ENCODE assay signal across 10 cellular contexts in the genomic region with DNA sequence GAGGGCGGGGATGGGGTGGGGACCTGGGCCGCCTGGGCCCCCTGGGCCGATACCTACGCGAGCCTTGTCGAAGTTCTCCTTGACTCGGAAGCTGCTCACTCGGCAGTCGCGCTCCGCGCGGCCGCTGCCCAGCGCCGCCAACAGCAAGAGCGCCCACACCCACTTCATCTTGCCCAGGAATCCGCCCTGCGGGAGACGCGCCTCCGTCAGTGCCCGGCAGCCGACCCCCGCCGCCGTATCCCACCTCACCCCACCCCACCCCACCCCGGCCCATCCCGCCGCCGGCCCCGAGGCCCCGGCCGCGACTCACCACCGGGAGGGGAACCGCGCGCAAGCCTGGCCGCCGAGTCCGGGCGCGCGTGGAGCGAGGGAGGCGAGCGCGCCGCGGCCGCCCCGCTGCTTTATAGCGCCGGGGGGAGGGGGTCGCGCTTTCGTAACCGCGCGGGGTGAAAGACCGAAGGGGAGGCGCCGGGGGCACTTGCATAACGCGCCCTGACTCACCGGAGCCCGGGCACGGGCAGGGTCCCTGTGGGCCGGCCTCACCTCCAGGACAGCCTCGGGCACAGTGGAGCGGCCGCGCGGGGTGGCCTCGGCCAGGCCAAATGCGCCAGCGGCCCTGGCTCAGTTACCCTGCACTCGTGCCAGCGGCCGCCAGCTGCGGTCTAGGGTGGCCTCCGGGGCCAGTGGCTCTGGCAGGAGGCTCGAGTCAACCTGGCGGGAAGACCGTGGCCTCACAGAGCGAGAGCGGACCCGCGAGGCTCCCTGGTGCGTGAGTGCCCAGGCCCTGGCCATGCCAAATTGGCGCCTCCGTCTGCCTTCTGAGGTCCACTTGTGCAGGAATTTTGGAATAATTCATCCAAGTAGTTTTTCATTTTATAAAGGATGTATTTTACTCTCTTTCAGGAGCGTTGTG. TPM values are rescaled to one million over a fixed set of nuclear protein-coding genes. Genes with fewer than 3 reads are reported as not detected.
DNase-seq lines count a peak whose midpoint lies in the region; ATAC-seq lines count a peak whose summit lies in the region.
"Had no signal": no experiment of that assay in that cellular context is flagged by ENCODE, and none has a peak within 500 bp of the region (broad histone marks: within the 10 kb centered on the region; RNA-seq: fewer than 3 reads in every experiment).

A gene (minus strand): TSS at position 375 of the 913 bp plus-strand sequence. CDS start 207 bp downstream, at position 168.

- peak; percentile 20 for DNase-seq in ELR (ENCODE audit: low read depth)
- DNase-seq in amniotic epithelial cell (ENCODE audit: low read depth) = peak; percentile 42
- peak; percentile 48 to 65 (median 57) for DNase-seq in right cardiac atrium
- DNase-seq in renal cortical epithelial cell (ENCODE audit: low read depth) = peak; percentile 10
- no peak for DNase-seq in activated CD4-positive, alpha-beta memory T cell treated with anti-CD3 and anti-CD28 coated beads, Interleukin-2, amount 10 ng/mL, durations not matched to agents 7 days and 5 days
- DNase-seq in activated T-helper 1 cell treated with anti-CD3 and anti-CD28 coated beads, Interleukin-12 subunit alpha, Interleukin-12 subunit beta, Interleukin-2, Interleukin-4 antibody, amounts not matched to agents 30 ng/mL and 10 ng/mL and 1 ng/mL, durations not matched to agents 14 hours and 24 hours and 36 hours (ENCODE audit: low spot score) = no peak
- no peak for DNase-seq in OCI-M1 (lab: John Stamatoyannopoulos, UW)
- DNase-seq: NCI-H2081 had no signal

- no peak within 1 kb of the TSS for H3K27ac ChIP-seq in right cardiac atrium (ENCODE audit: low read length)

- ATAC-seq in right cardiac atrium (peak; percentile 67 to 71), GM18517 (IDR thresholded peaks at IDR 0.05; ENCODE audit: unreplicated experiment) (no peak)

- no peak within 1 kb of the TSS for H3K27ac Mint-ChIP-seq in activated CD4-positive, alpha-beta memory T cell treated with anti-CD3 and anti-CD28 coated beads, Interleukin-2, amount 10 ng/mL, durations not matched to agents 7 days and 5 days
- no peak within 1 kb of the TSS for H3K27ac Mint-ChIP-seq in activated T-helper 1 cell treated with anti-CD3 and anti-CD28 coated beads, Interleukin-12 subunit alpha, Interleukin-12 subunit beta, Interleukin-2, Interleukin-4 antibody, amounts not matched to agents 30 ng/mL and 10 ng/mL and 1 ng/mL, durations not matched to agents 14 hours and 24 hours and 36 hours
- H3K27ac Mint-ChIP-seq: activated T-helper 2 cell treated with anti-CD3 and anti-CD28 coated beads, Interferon-gamma antibody, Interleukin-2, Interleukin-4, amounts not matched to agents 10 μg/mL and 5 μg/mL and 100 μg/mL, durations not matched to agents 14 hours and 24 hours and 36 hours had no signal

- no peak within 1 kb of the TSS for H3K4me3 Mint-ChIP-seq in activated CD4-positive, alpha-beta memory T cell treated with anti-CD3 and anti-CD28 coated beads, Interleukin-2, amount 10 ng/mL, durations not matched to agents 7 days and 5 days
- no peak within 1 kb of the TSS for H3K4me3 Mint-ChIP-seq in activated T-helper 1 cell treated with anti-CD3 and anti-CD28 coated beads, Interleukin-12 subunit alpha, Interleukin-12 subunit beta, Interleukin-2, Interleukin-4 antibody, amounts not matched to agents 30 ng/mL and 10 ng/mL and 1 ng/mL, durations not matched to agents 14 hours and 24 hours and 36 hours

- intact Hi-C loops in right cardiac atrium (cut with DNase I) = no loop called here
- intact Hi-C loops in activated T-helper 1 cell treated with anti-CD3 and anti-CD28 coated beads, Interleukin-12 subunit alpha, Interleukin-12 subunit beta, Interleukin-2, Interleukin-4 antibody, amounts not matched to agents 30 ng/mL and 10 ng/mL and 1 ng/mL, durations not matched to agents 14 hours and 24 hours and 36 hours (cut with micrococcal nuclease) = no loop called here

- POLR2A ChIA-PET in activated CD4-positive, alpha-beta memory T cell treated with anti-CD3 and anti-CD28 coated beads, Interleukin-2, amount 10 ng/mL, durations not matched to agents 7 days and 5 days (lab: Charles Lee) = no interaction called here

- no peaks in the 10 kb centered on the region for H3K4me1 ChIP-seq in right cardiac atrium (ENCODE audit: control insufficient read depth, insufficient read depth, low read length)

- peak within 1 kb of the TSS; percentile 52 for H3K4me3 ChIP-seq in right cardiac atrium (ENCODE audit: low read length)

- H3K36me3 Mint-ChIP-seq in activated CD4-positive, alpha-beta memory T cell treated with anti-CD3 and anti-CD28 coated beads, Interleukin-2, amount 10 ng/mL, durations not matched to agents 7 days and 5 days (ENCODE audit: low read depth) = no peaks in the 10 kb centered on the region
- H3K36me3 Mint-ChIP-seq in activated T-helper 1 cell treated with anti-CD3 and anti-CD28 coated beads, Interleukin-12 subunit alpha, Interleukin-12 subunit beta, Interleukin-2, Interleukin-4 antibody, amounts not matched to agents 30 ng/mL and 10 ng/mL and 1 ng/mL, durations not matched to agents 14 hours and 24 hours and 36 hours (ENCODE audit: low read depth) = no peaks in the 10 kb centered on the region

- no peaks in the 10 kb centered on the region for H3K4me1 Mint-ChIP-seq in activated CD4-positive, alpha-beta memory T cell treated with anti-CD3 and anti-CD28 coated beads, Interleukin-2, amount 10 ng/mL, durations not matched to agents 7 days and 5 days
- H3K4me1 Mint-ChIP-seq in activated T-helper 1 cell treated with anti-CD3 and anti-CD28 coated beads, Interleukin-12 subunit alpha, Interleukin-12 subunit beta, Interleukin-2, Interleukin-4 antibody, amounts not matched to agents 30 ng/mL and 10 ng/mL and 1 ng/mL, durations not matched to agents 14 hours and 24 hours and 36 hours (ENCODE audit: low read depth) = no peaks in the 10 kb centered on the region

- peaks cover 55% of the 10 kb centered on the region for H3K27me3 Mint-ChIP-seq in activated CD4-positive, alpha-beta memory T cell treated with anti-CD3 and anti-CD28 coated beads, Interleukin-2, amount 10 ng/mL, durations not matched to agents 7 days and 5 days
- H3K27me3 Mint-ChIP-seq in activated T-helper 1 cell treated with anti-CD3 and anti-CD28 coated beads, Interleukin-12 subunit alpha, Interleukin-12 subunit beta, Interleukin-2, Interleukin-4 antibody, amounts not matched to agents 30 ng/mL and 10 ng/mL and 1 ng/mL, durations not matched to agents 14 hours and 24 hours and 36 hours (ENCODE audit: insufficient read depth) = peaks cover 37% of the 10 kb centered on the region

- WGBS in right cardiac atrium = under 1% methylated on average over 94 of the region's 94 CpGs

- CTCF ChIA-PET in activated CD4-positive, alpha-beta memory T cell treated with anti-CD3 and anti-CD28 coated beads, Interleukin-2, amount 10 ng/mL, durations not matched to agents 7 days and 5 days (lab: Charles Lee) = no interaction called here

- H3K9me3 ChIP-seq in right cardiac atrium (ENCODE audit: control insufficient read depth, low read length) = no peaks in the 10 kb centered on the region

- H3K27me3 ChIP-seq in right cardiac atrium (ENCODE audit: control insufficient read depth, insufficient read depth) = peaks cover 5% of the 10 kb centered on the region

- H3K9me3 Mint-ChIP-seq in activated CD4-positive, alpha-beta memory T cell treated with anti-CD3 and anti-CD28 coated beads, Interleukin-2, amount 10 ng/mL, durations not matched to agents 7 days and 5 days = no peaks in the 10 kb centered on the region
- H3K9me3 Mint-ChIP-seq in activated T-helper 1 cell treated with anti-CD3 and anti-CD28 coated beads, Interleukin-12 subunit alpha, Interleukin-12 subunit beta, Interleukin-2, Interleukin-4 antibody, amounts not matched to agents 30 ng/mL and 10 ng/mL and 1 ng/mL, durations not matched to agents 14 hours and 24 hours and 36 hours = no peaks in the 10 kb centered on the region
- H3K9me3 Mint-ChIP-seq: activated T-helper 2 cell treated with anti-CD3 and anti-CD28 coated beads, Interferon-gamma antibody, Interleukin-2, Interleukin-4, amounts not matched to agents 10 μg/mL and 5 μg/mL and 100 μg/mL, durations not matched to agents 14 hours and 24 hours and 36 hours had no signal

RNA-seq across cellular contexts. Expression of the gene that starts here (rescaled TPM):
- total RNA-seq in right cardiac atrium (10 to 100 TPM in 1 of 4 donors, 1 to 10 TPM in 2, not detected in 1; 2.1 to 18.7 (median 2.6) TPM), renal cortical epithelial cell (2.1 and 5.8 TPM in 2 replicates)
- 43.4 TPM for polyA plus RNA-seq in right cardiac atrium
- not detected for total RNA-seq in activated CD4-positive, alpha-beta memory T cell treated with anti-CD3 and anti-CD28 coated beads, Interleukin-2, amount 10 ng/mL, durations not matched to agents 7 days and 5 days
- total RNA-seq in activated T-helper 1 cell treated with anti-CD3 and anti-CD28 coated beads, Interleukin-12 subunit alpha, Interleukin-12 subunit beta, Interleukin-2, Interleukin-4 antibody, amounts not matched to agents 30 ng/mL and 10 ng/mL and 1 ng/mL, durations not matched to agents 14 hours and 24 hours and 36 hours = not detected in 2 replicates
- total RNA-seq: activated T-helper 2 cell treated with anti-CD3 and anti-CD28 coated beads, Interferon-gamma antibody, Interleukin-2, Interleukin-4, amounts not matched to agents 10 μg/mL and 5 μg/mL and 100 μg/mL, durations not matched to agents 14 hours and 24 hours and 36 hours had no signal

Comparison
In these comparisons a context has a peak if more than half of its experiments do, and no peak if none do; other contexts are left out.
1. DNase-seq: peak in ELR (single experiment), amniotic epithelial cell (single experiment), right cardiac atrium (3 of 3) and renal cortical epithelial cell (single experiment); none in activated CD4-positive, alpha-beta memory T cell treated with anti-CD3 and anti-CD28 coated beads, Interleukin-2, amount 10 ng/mL, durations not matched to agents 7 days and 5 days (single experiment), activated T-helper 1 cell treated with anti-CD3 and anti-CD28 coated beads, Interleukin-12 subunit alpha, Interleukin-12 subunit beta, Interleukin-2, Interleukin-4 antibody, amounts not matched to agents 30 ng/mL and 10 ng/mL and 1 ng/mL, durations not matched to agents 14 hours and 24 hours and 36 hours (single experiment) and OCI-M1 (single experiment).